Comparison of ENCODE assay signal across 16 cellular contexts in the genomic region with DNA sequence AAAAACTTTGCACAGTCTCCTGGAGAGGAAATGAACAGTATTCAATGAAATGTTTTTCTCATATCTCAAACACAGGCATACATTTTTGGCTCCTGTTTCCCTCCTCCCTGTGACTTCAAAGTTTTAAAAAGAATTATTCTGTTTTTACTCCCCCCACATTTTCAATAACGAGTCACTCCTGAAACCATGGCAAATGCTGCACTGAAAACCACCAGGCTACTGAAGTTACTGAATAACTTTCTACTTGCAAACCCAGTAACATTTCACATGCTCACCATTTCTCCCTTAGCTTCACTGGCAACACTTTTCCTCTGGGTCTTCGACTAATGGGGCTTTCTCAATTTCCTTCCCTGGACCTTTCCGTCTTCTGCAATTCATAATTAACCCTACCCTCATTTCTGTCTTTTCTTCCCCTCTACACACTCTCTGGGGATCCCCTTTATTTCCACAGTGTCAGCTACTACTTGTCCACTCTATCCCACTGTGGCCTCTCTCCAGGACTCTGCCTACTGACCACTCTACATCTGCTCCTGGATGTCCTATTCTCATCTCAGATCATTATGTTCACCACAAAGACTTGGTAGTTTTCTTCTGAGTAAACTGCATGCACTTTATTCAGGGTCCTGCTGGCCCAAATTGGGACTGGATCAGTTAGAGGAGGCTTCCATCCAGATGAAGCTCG.
DNase-seq lines count a peak whose midpoint lies in the region; ATAC-seq lines count a peak whose summit lies in the region.
"Had no signal": no experiment of that assay in that cellular context is flagged by ENCODE, and none has a peak within 500 bp of the region (broad histone marks: within the 10 kb centered on the region; RNA-seq: fewer than 3 reads in every experiment).

No MANE protein-coding gene starts in this region.

- DNase-seq in iris pigment epithelial cell (ENCODE audit: low read depth): peak; percentile 16
- DNase-seq in NCI-H1436 (lab: John Stamatoyannopoulos, UW): no peak
- no peak for DNase-seq in stimulated activated CD8-positive, alpha-beta memory T cell treated with anti-CD3 and anti-CD28 coated beads, Interleukin-4, amount 100 ng/mL, for 48 hours
- no peak for DNase-seq in activated CD4-positive, alpha-beta T cell treated with anti-CD3 and anti-CD28 coated beads for 1 hour
- DNase-seq: activated T-cell treated with anti-CD3 and anti-CD28 coated beads, Interleukin-2, amount 50 U/mL, for 4 hours; KBM-7; NCI-H1417 treated with DMSO at 0.1 percent for 48 hours; NCI-H526; Peyer's patch; stomach; T-cell had no signal

- ATAC-seq in GM18907 (IDR thresholded peaks at IDR 0.05; ENCODE audit: unreplicated experiment): peak; percentile 89
- peak; percentile 91 for ATAC-seq in GM21825 (IDR thresholded peaks at IDR 0.05; ENCODE audit: unreplicated experiment)
- ATAC-seq in HG03378 (IDR thresholded peaks at IDR 0.05; ENCODE audit: unreplicated experiment): peak; percentile 80
- ATAC-seq in GM19023 (IDR thresholded peaks at IDR 0.05; ENCODE audit: unreplicated experiment): no peak
- ATAC-seq: activated CD4-positive, CD25-positive, alpha-beta regulatory T cell treated with anti-CD3 and anti-CD28 coated beads, Interleukin-2, amount 50 U/mL, for 24 hours; T-cell had no signal
